12 cellular contexts compared by ENCODE assay signal in the genomic region with DNA sequence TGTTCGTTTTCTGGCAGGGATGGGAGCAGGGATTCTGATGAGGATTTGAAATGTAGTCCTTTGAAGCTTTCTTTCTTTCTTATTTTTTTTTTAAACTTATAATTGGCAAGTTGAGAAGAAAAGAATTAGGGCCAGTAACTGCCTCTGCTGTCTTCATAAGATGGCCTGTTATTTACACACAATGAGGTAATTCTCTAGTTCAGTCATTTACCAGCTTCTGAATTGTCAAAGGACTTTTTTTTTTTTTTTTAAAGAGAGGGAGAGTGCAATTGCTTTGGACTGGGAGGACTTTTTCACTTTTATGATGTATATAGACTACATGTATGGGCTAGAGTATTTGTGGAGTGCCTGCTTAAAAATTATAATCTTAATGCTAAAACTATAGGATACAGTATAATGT. TPM values are rescaled to one million over a fixed set of nuclear protein-coding genes. Genes with fewer than 3 reads are reported as not detected.
DNase-seq lines count a peak whose midpoint lies in the region; ATAC-seq and TF ChIP-seq lines count a peak whose summit lies in the region.
"Had no signal": no experiment of that assay in that cellular context is flagged by ENCODE, and none has a peak within 500 bp of the region (broad histone marks: within the 10 kb centered on the region; RNA-seq: fewer than 3 reads in every experiment).

No MANE protein-coding gene starts in this region.

- H3K4me1 ChIP-seq in HEK293 (ENCODE audit: control insufficient read depth, insufficient read depth, low read length) (peaks cover 14% of the 10 kb centered on the region), skeletal muscle satellite cell (ENCODE audit: control insufficient read depth, insufficient read depth, low read length) (peaks cover 25% of the 10 kb centered on the region)

- H3K9me3 ChIP-seq in HEK293 (ENCODE audit: control insufficient read depth, insufficient read depth, low read depth, low read length) (no peaks in the 10 kb centered on the region), skeletal muscle satellite cell (replicated peaks; ENCODE audit: low read length) (no peaks in the 10 kb centered on the region)
- H3K9me3 ChIP-seq: breast epithelium had no signal

- H3K27ac Mint-ChIP-seq in brain = peak overlapping the region; percentile 76 to 95 (median 94)

- peak overlapping the region; percentile 10 for H3K9ac ChIP-seq in skeletal muscle satellite cell (ENCODE audit: low read depth, low read length)

- H3K36me3 Mint-ChIP-seq in brain = peaks cover 39% of the 10 kb centered on the region

- CTCF ChIA-PET in HEK293 (lab: Yijun Ruan, JAX) = interaction anchor here (1.0 to 1.7 kb wide), 3 partner anchors 16 to 104 kb away, joined by 3 to 9 read pairs (median 3); no protein-coding TSS in a partner anchor

- POLR2A ChIA-PET in HEK293 (lab: Yijun Ruan, JAX) = no interaction called here

- TF ChIP-seq CTCF in HEK293 (tag by site-specific recombination; IDR thresholded peaks at IDR 0.05) = no peak
- TF ChIP-seq CTCF in brain (conservative IDR thresholded peaks at IDR 0.05) = no peak

- H3K4me3 ChIP-seq in HEK293 (ENCODE audit: low read depth, low read length) (no peak overlapping the region), skeletal muscle satellite cell (ENCODE audit: low read length) (no peak overlapping the region)
- H3K4me3 ChIP-seq: breast epithelium, PC-9 had no signal

- H3K9me3 Mint-ChIP-seq in brain = peaks cover 0 to 5% (median 4%) of the 10 kb centered on the region in 5 experiments

- H3K36me3 ChIP-seq in HEK293 (ENCODE audit: control insufficient read depth in 2 of 2, insufficient read depth in 1 of 2, low read length in 2 of 2) = peaks cover 5 to 8% of the 10 kb centered on the region in 2 experiments; a peak in 2 of 3 replicates
- peaks cover 5% of the 10 kb centered on the region for H3K36me3 ChIP-seq in skeletal muscle satellite cell (ENCODE audit: insufficient read depth, low read length)
- H3K36me3 ChIP-seq: breast epithelium had no signal

- H3K4me1 Mint-ChIP-seq in brain = peaks cover 50% of the 10 kb centered on the region

- H3K27me3 ChIP-seq in skeletal muscle satellite cell (ENCODE audit: control insufficient read depth, insufficient read depth, low read length) = no peaks in the 10 kb centered on the region
- H3K27me3 ChIP-seq: breast epithelium had no signal

- no peak for ATAC-seq in HG02763 (IDR thresholded peaks at IDR 0.05; ENCODE audit: unreplicated experiment)
- no peak for ATAC-seq in HG02642 (IDR thresholded peaks at IDR 0.05; ENCODE audit: poor library complexity, unreplicated experiment)

- no peak overlapping the region for H3K4me2 ChIP-seq in skeletal muscle satellite cell (ENCODE audit: low read length)
- H3K4me2 ChIP-seq: PC-9 had no signal

- H3K27ac ChIP-seq in HEK293 (ENCODE audit: extremely low read depth, low read depth, low read length) = no peak overlapping the region
- H3K27ac ChIP-seq: PC-9 had no signal

- peak; percentile 65 for DNase-seq in medulla oblongata (ENCODE audit: extremely low spot score)
- DNase-seq in KG1 (lab: John Stamatoyannopoulos, UW) = no peak
- DNase-seq in UCSD-AML1 (lab: John Stamatoyannopoulos, UW; ENCODE audit: unreplicated experiment) = no peak
- DNase-seq: islet precursor cell, MM.1S, PC-9 had no signal

- no peaks in the 10 kb centered on the region for H3K27me3 Mint-ChIP-seq in brain

- peak overlapping the region; percentile 61 to 84 (median 80) for H3K4me3 Mint-ChIP-seq in brain

TF ChIP-seq in HEK293, 187 proteins besides CTCF, POLR2A, EP300 and RAD21:
- TF ChIP-seq ZNF560 (tag by site-specific recombination; IDR thresholded peaks at IDR 0.05; ENCODE audit: borderline replicate concordance) (no peak), ZNF626 (tag by site-specific recombination; IDR thresholded peaks at IDR 0.05) (no peak), ZNF335 (tag by site-specific recombination; conservative IDR thresholded peaks at IDR 0.05) (peak; percentile 43; the same call in 1 of the 2 replicates), ZNF610 (tag by site-specific recombination; IDR thresholded peaks at IDR 0.05; ENCODE audit: borderline replicate concordance) (no peak), ZNF223 (tag by site-specific recombination; IDR thresholded peaks at IDR 0.05) (no peak)
- TF ChIP-seq, protein P1, sequence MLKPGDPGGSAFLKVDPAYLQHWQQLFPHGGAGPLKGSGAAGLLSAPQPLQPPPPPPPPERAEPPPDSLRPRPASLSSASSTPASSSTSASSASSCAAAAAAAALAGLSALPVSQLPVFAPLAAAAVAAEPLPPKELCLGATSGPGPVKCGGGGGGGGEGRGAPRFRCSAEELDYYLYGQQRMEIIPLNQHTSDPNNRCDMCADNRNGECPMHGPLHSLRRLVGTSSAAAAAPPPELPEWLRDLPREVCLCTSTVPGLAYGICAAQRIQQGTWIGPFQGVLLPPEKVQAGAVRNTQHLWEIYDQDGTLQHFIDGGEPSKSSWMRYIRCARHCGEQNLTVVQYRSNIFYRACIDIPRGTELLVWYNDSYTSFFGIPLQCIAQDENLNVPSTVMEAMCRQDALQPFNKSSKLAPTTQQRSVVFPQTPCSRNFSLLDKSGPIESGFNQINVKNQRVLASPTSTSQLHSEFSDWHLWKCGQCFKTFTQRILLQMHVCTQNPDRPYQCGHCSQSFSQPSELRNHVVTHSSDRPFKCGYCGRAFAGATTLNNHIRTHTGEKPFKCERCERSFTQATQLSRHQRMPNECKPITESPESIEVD (tag by site-specific recombination; IDR thresholded peaks at IDR 0.05) = peak; percentile 86
- TF ChIP-seq, protein P2, sequence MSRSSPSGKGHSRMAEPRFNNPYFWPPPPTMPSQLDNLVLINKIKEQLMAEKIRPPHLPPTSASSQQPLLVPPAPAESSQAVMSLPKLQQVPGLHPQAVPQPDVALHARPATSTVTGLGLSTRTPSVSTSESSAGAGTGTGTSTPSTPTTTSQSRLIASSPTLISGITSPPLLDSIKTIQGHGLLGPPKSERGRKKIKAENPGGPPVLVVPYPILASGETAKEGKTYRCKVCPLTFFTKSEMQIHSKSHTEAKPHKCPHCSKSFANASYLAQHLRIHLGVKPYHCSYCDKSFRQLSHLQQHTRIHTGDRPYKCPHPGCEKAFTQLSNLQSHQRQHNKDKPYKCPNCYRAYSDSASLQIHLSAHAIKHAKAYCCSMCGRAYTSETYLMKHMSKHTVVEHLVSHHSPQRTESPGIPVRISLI (tag by site-specific recombination; IDR thresholded peaks at IDR 0.05) = peak; percentile 65; the same call in 1 of the 2 replicates
- TF ChIP-seq, protein P3, sequence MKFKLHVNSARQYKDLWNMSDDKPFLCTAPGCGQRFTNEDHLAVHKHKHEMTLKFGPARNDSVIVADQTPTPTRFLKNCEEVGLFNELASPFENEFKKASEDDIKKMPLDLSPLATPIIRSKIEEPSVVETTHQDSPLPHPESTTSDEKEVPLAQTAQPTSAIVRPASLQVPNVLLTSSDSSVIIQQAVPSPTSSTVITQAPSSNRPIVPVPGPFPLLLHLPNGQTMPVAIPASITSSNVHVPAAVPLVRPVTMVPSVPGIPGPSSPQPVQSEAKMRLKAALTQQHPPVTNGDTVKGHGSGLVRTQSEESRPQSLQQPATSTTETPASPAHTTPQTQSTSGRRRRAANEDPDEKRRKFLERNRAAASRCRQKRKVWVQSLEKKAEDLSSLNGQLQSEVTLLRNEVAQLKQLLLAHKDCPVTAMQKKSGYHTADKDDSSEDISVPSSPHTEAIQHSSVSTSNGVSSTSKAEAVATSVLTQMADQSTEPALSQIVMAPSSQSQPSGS (tag by site-specific recombination; IDR thresholded peaks at IDR 0.05; ENCODE audit: low read depth) = 0 out of 2 replicates have a peak, but pooled peaks have one; percentile 24

RNA-seq across cellular contexts. Expression of a gene that starts 29.1 kb away (rescaled TPM):
- polyA plus RNA-seq in brain (ENCODE audit: insufficient read depth, low read depth, low replicate concordance) = 10.3 TPM
- 16.2 and 18.6 TPM in 2 replicates for total RNA-seq in skeletal muscle satellite cell (2012; rRNA removed)
